1 cellular context compared by ENCODE assay signal in genomic region chr10:22599048-22599561, GRCh38.
TF ChIP-seq lines count a peak whose summit lies in the region.

No MANE protein-coding gene starts in this region.

TF ChIP-seq in SK-N-SH, 30 proteins besides CTCF, POLR2A, EP300 and RAD21 (continued from another document):
- peak; percentile 84 for TF ChIP-seq PBX3 (IDR thresholded peaks at IDR 0.05)
- peak; percentile 76 for TF ChIP-seq NFIC (IDR thresholded peaks at IDR 0.05; ENCODE audit: borderline replicate concordance)
- peak; percentile 46; the same call in 1 of the 2 replicates for TF ChIP-seq RXRA (IDR thresholded peaks at IDR 0.05; ENCODE audit: borderline replicate concordance, low read depth)
- TF ChIP-seq JUND (IDR thresholded peaks at IDR 0.05): peak; percentile 96
- no peak for TF ChIP-seq USF1 (IDR thresholded peaks at IDR 0.05; ENCODE audit: borderline replicate concordance, low read depth)
- no peak for TF ChIP-seq REST (IDR thresholded peaks at IDR 0.05; ENCODE audit: low read depth, low read length)
